ENCODE assay signal across 16 cellular contexts in the genomic region with DNA sequence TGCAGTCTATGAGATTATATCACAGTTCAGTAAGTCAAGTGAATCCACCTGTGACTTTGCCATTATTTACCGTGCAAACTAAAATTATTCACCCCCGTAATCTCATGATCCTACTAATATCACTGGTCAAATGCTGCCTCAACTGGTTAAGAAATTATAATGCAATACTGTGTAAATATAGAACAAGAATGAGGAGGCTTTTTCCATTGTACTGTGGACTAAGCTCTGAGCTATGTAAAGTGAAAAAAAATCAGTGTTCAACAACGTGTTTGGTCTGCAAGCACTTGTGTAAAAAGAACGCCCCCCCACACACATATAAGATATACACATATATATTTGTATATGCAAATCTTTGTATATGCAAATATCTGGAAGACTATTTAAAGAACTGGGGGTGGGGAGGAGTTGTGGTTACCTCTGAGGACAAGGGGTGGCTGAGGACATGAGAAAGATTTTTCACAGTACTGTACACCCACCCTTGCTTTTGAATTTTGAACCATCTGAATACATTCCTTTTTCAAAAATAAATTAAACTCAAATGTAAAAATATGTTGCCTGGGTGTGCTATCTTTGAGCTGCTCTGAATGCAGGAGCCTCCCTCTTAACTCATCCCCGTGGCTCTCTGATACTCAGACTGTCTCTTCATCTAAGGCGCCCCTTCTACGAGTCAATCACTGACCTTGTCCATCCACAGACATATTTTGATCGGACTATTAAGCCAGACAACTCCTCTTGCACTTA. TPM values are rescaled to one million over a fixed set of nuclear protein-coding genes. Genes with fewer than 3 reads are reported as not detected.
DNase-seq lines count a peak whose midpoint lies in the region; ATAC-seq and TF ChIP-seq lines count a peak whose summit lies in the region.
"Had no signal": no experiment of that assay in that cellular context is flagged by ENCODE, and none has a peak within 500 bp of the region (broad histone marks: within the 10 kb centered on the region; RNA-seq: fewer than 3 reads in every experiment).

No MANE protein-coding gene starts in this region.

- in situ Hi-C loops in mammary epithelial cell (cut with MboI; ENCODE audit: low sequenced_read_pairs in 2 of 2): no loop called here

- H2AFZ ChIP-seq in mammary epithelial cell (ENCODE audit: low read depth, low read length) (peak overlapping the region; percentile 49), Loucy (ENCODE audit: low read length) (no peak overlapping the region)

- H3K36me3 ChIP-seq in mammary epithelial cell (ENCODE audit: insufficient read depth, low read length) (no peaks in the 10 kb centered on the region), Loucy (ENCODE audit: insufficient read depth, low read length) (no peaks in the 10 kb centered on the region), stomach (no peaks in the 10 kb centered on the region), prostate gland (no peaks in the 10 kb centered on the region)
- H3K36me3 ChIP-seq: heart left ventricle, upper lobe of left lung had no signal

- ATAC-seq in esophagus mucosa (peak; percentile 78), GM19463 (IDR thresholded peaks at IDR 0.05; ENCODE audit: unreplicated experiment) (no peak)
- ATAC-seq: T-cell had no signal

- no TSS peak for BruUV-seq in mammary epithelial cell (replicated peaks; lab: Mats Ljungman, UMichigan)
- no TSS peak for BruUV-seq in MCF 10A (replicated peaks; lab: Mats Ljungman, UMichigan)

- H3K4me1 ChIP-seq in mammary epithelial cell (ENCODE audit: insufficient read depth, low read length) (no peaks in the 10 kb centered on the region), Loucy (ENCODE audit: insufficient read depth, low read length, poor library complexity, severe bottlenecking) (peaks cover 3% of the 10 kb centered on the region), stomach (peaks cover 17 to 28% (median 23%) of the 10 kb centered on the region in 4 donors), prostate gland (replicated peaks) (no peaks in the 10 kb centered on the region)

- H3K79me2 ChIP-seq in mammary epithelial cell (ENCODE audit: insufficient read depth, low read length) (no peaks in the 10 kb centered on the region), Loucy (ENCODE audit: insufficient read depth, low read length) (no peaks in the 10 kb centered on the region)

- POLR2A ChIA-PET in MCF 10A (lab: Yijun Ruan, JAX): interaction anchor here (0.9 kb wide), 1 partner anchor 9 kb away, joined by 4 read pairs; no protein-coding TSS in a partner anchor

- dilution Hi-C loops in mammary epithelial cell (cut with HindIII; ENCODE audit: low sequenced_read_pairs): no loop called here

- no peak overlapping the region for H3K4me2 ChIP-seq in mammary epithelial cell (ENCODE audit: insufficient read depth, low read depth, low read length)
- no peak overlapping the region for H3K4me2 ChIP-seq in Loucy (ENCODE audit: low read depth, low read length, poor library complexity, severe bottlenecking)
- H3K4me2 ChIP-seq: KMS-11 had no signal

- H3K4me3 Mint-ChIP-seq in MCF 10A (ENCODE audit: unreplicated experiment): no peak overlapping the region

- H3K36me3 Mint-ChIP-seq in MCF 10A (ENCODE audit: insufficient read depth, unreplicated experiment): no peaks in the 10 kb centered on the region
- H3K36me3 Mint-ChIP-seq: T-cell had no signal

- DNase-seq in mammary epithelial cell: no peak
- DNase-seq in MCF 10A (ENCODE audit: unreplicated experiment): no peak
- no peak for DNase-seq in stomach
- DNase-seq in prostate gland (ENCODE audit: low spot score): no peak
- no peak for DNase-seq in activated T-cell treated with anti-CD3 and anti-CD28 coated beads for 4 hours
- DNase-seq: heart left ventricle, NCI-H2081, occipital lobe, T-cell had no signal

- no peak overlapping the region for H3K27ac ChIP-seq in mammary epithelial cell (ENCODE audit: insufficient read depth, low read depth, low read length)
- peak overlapping the region; percentile 39 to 60 (median 41) for H3K27ac ChIP-seq in stomach
- no peak overlapping the region for H3K27ac ChIP-seq in prostate gland
- H3K27ac ChIP-seq: heart left ventricle, KMS-11, upper lobe of left lung had no signal

- H3K27me3 Mint-ChIP-seq in MCF 10A (ENCODE audit: insufficient read depth, unreplicated experiment): no peaks in the 10 kb centered on the region
- H3K27me3 Mint-ChIP-seq: T-cell had no signal

- intact Hi-C loops in mammary epithelial cell (cut with micrococcal nuclease) (no loop called here), MCF 10A (cut with micrococcal nuclease) (no loop called here), stomach (cut with DNase I; ENCODE audit: low total_unique reads) (no loop called here), prostate gland (cut with DNase I) (no loop called here)

- TF ChIP-seq POLR2A in stomach (IDR thresholded peaks at IDR 0.05) (no peak), prostate gland (IDR thresholded peaks at IDR 0.05) (no peak)

- no peaks in the 10 kb centered on the region for H3K27me3 ChIP-seq in mammary epithelial cell (ENCODE audit: insufficient read depth, low read length)
- H3K27me3 ChIP-seq in Loucy (ENCODE audit: insufficient read depth, low read length, poor library complexity, severe bottlenecking): no peaks in the 10 kb centered on the region
- H3K27me3 ChIP-seq in stomach: no peaks in the 10 kb centered on the region
- no peaks in the 10 kb centered on the region for H3K27me3 ChIP-seq in prostate gland (replicated peaks; ENCODE audit: insufficient read depth)
- H3K27me3 ChIP-seq: heart left ventricle, upper lobe of left lung had no signal

- no peaks in the 10 kb centered on the region for H4K20me1 ChIP-seq in mammary epithelial cell (ENCODE audit: insufficient read depth, low read length)
- no peaks in the 10 kb centered on the region for H4K20me1 ChIP-seq in Loucy (ENCODE audit: insufficient read depth, low read length, poor library complexity, severe bottlenecking)

- H3K9me3 ChIP-seq in mammary epithelial cell (replicated peaks; ENCODE audit: insufficient read depth, low read length): no peaks in the 10 kb centered on the region
- no peaks in the 10 kb centered on the region for H3K9me3 ChIP-seq in Loucy (ENCODE audit: insufficient read depth, low read depth, low read length)
- no peaks in the 10 kb centered on the region for H3K9me3 ChIP-seq in stomach
- H3K9me3 ChIP-seq in prostate gland: no peaks in the 10 kb centered on the region
- H3K9me3 ChIP-seq: upper lobe of left lung had no signal

- CTCF ChIA-PET in mammary epithelial cell (lab: Charles Lee; ENCODE audit: low non-redundant PET) (no interaction called here), MCF 10A (lab: Yijun Ruan, JAX) (interaction anchor here (0.7 to 0.8 kb wide), 2 partner anchors 118 to 319 kb away, joined by 3 read pairs; no protein-coding TSS in a partner anchor)

- no peaks in the 10 kb centered on the region for H3K4me1 Mint-ChIP-seq in MCF 10A (ENCODE audit: insufficient read depth, unreplicated experiment)

- TF ChIP-seq EP300 in stomach (IDR thresholded peaks at IDR 0.05): no peak

- H3F3A ChIP-seq in Loucy (ENCODE audit: low read depth): no peaks in the 10 kb centered on the region

- TF ChIP-seq CTCF in mammary epithelial cell (conservative IDR thresholded peaks at IDR 0.05 in 1 of 2, IDR thresholded peaks at IDR 0.05 in 1 of 2; ENCODE audit: extremely low read depth in 1 of 2, insufficient read depth in 1 of 2, low read depth in 1 of 2, low read length in 2 of 2): no peak
- TF ChIP-seq CTCF in MCF 10A (IDR thresholded peaks at IDR 0.05; ENCODE audit: unreplicated experiment): no peak
- 0 out of 2 replicates have a peak, but pooled peaks have one; percentile 13 for TF ChIP-seq CTCF in Loucy (conservative IDR thresholded peaks at IDR 0.05; ENCODE audit: low read length)
- TF ChIP-seq CTCF in stomach (IDR thresholded peaks at IDR 0.05): no peak
- TF ChIP-seq CTCF in prostate gland (IDR thresholded peaks at IDR 0.05): no peak

- no peaks in the 10 kb centered on the region for H3K9me3 Mint-ChIP-seq in MCF 10A (ENCODE audit: unreplicated experiment)
- H3K9me3 Mint-ChIP-seq: activated T-helper 2 cell treated with anti-CD3 and anti-CD28 coated beads, Interferon-gamma antibody, Interleukin-2, Interleukin-4, amounts not matched to agents 10 μg/mL and 5 μg/mL and 100 μg/mL, durations not matched to agents 14 hours and 24 hours and 36 hours; T-cell had no signal

- WGBS in mammary epithelial cell (ENCODE audit: low coverage, missing lambda C conversion rate): 45% methylated on average over 8 of the region's 8 CpGs
- WGBS in stomach, 5 donors: 16 to 42% (median 32%) methylated on average over 8 of the region's 8 CpGs
- WGBS in prostate gland: 46% methylated on average over 8 of the region's 8 CpGs

- no peak overlapping the region for H3K4me3 ChIP-seq in mammary epithelial cell (replicated peaks in 1 of 3; ENCODE audit: insufficient read depth in 1 of 3, low read depth in 2 of 3, low read length in 3 of 3)
- H3K4me3 ChIP-seq in Loucy (ENCODE audit: low read length, poor library complexity, severe bottlenecking): no peak overlapping the region
- no peak overlapping the region for H3K4me3 ChIP-seq in stomach
- H3K4me3 ChIP-seq in prostate gland: no peak overlapping the region
- H3K4me3 ChIP-seq: heart left ventricle, lung, upper lobe of left lung had no signal

- H3K9me2 ChIP-seq in Loucy (replicated peaks; ENCODE audit: low read depth, low read length): no peaks in the 10 kb centered on the region

- H3K9ac ChIP-seq in mammary epithelial cell (ENCODE audit: insufficient read depth, low read length) (no peak overlapping the region), Loucy (ENCODE audit: low read depth, low read length, poor library complexity, severe bottlenecking) (no peak overlapping the region)
- H3K9ac ChIP-seq: KMS-11 had no signal

- H3K27ac Mint-ChIP-seq in MCF 10A (ENCODE audit: low read depth, unreplicated experiment): no peak overlapping the region
- H3K27ac Mint-ChIP-seq: activated T-helper 2 cell treated with anti-CD3 and anti-CD28 coated beads, Interferon-gamma antibody, Interleukin-2, Interleukin-4, amounts not matched to agents 10 μg/mL and 5 μg/mL and 100 μg/mL, durations not matched to agents 14 hours and 24 hours and 36 hours had no signal

RNA-seq across cellular contexts. Expression of gene PTP4A2, which starts 57.0 kb away (rescaled TPM):
- total RNA-seq in mammary epithelial cell (100 to 1,000 TPM; 185 to 216 TPM), MCF 10A (2022) (196 and 220 TPM in 2 replicates), esophagus mucosa (100 TPM), stomach (100 to 1,000 TPM in 3 of 5 donors, 10 to 100 TPM in 2; 81.7 to 330 (median 218) TPM), prostate gland (100 to 1,000 TPM; 133 to 196 TPM)
- polyA plus RNA-seq in mammary epithelial cell (95.8 TPM), stomach (100 to 1,000 TPM in 2 of 3 donors, 10 to 100 TPM in 1; 78.6 to 182 (median 153) TPM)
- 206 TPM for polyA minus RNA-seq in mammary epithelial cell

Comparison
In these comparisons a context has a peak if more than half of its experiments do, and no peak if none do; other contexts are left out.
1. H3K27ac ChIP-seq: peak in stomach (5 of 5); none in mammary epithelial cell (single experiment) and prostate gland (0 of 2).